In genomic region chr18:23890589-23890988, GRCh38 we compare ENCODE assay signal across 15 cellular contexts.
DNase-seq lines count a peak whose midpoint lies in the region; ATAC-seq and TF ChIP-seq lines count a peak whose summit lies in the region.
"Had no signal": no experiment of that assay in that cellular context is flagged by ENCODE, and none has a peak within 500 bp of the region (broad histone marks: within the 10 kb centered on the region; RNA-seq: fewer than 3 reads in every experiment).

No MANE protein-coding gene starts in this region.

- H3K79me2 ChIP-seq in osteoblast (ENCODE audit: insufficient read depth, low read length), result no peaks in the 10 kb centered on the region

- H3K4me3 ChIP-seq in AG09309 (ENCODE audit: control insufficient read depth, low read depth, low read length) (no peak overlapping the region), brain microvascular endothelial cell (ENCODE audit: low read depth, low read length) (no peak overlapping the region), osteoblast (ENCODE audit: insufficient read depth, low read length) (no peak overlapping the region)
- H3K4me3 ChIP-seq: coronary artery, lung, suprapubic skin had no signal

- no peaks in the 10 kb centered on the region for H4K20me1 ChIP-seq in osteoblast (ENCODE audit: insufficient read depth, low read length)

- no peaks in the 10 kb centered on the region for H3K27me3 ChIP-seq in brain microvascular endothelial cell (replicated peaks)
- H3K27me3 ChIP-seq in osteoblast (ENCODE audit: insufficient read depth, low read length), result no peaks in the 10 kb centered on the region
- H3K27me3 ChIP-seq: suprapubic skin had no signal

- no peak overlapping the region for H3K27ac ChIP-seq in brain microvascular endothelial cell
- no peak overlapping the region for H3K27ac ChIP-seq in osteoblast (ENCODE audit: low read depth, low read length)
- H3K27ac ChIP-seq: coronary artery, suprapubic skin had no signal

- H3K36me3 ChIP-seq in brain microvascular endothelial cell (replicated peaks) (no peaks in the 10 kb centered on the region), osteoblast (ENCODE audit: insufficient read depth, low read length) (no peaks in the 10 kb centered on the region)

- DNase-seq in AG09309 (ENCODE audit: low read depth) (peak; percentile 32), HT1080 (ENCODE audit: low read depth) (peak; percentile 66), brain microvascular endothelial cell (peak; percentile 20), iris pigment epithelial cell (ENCODE audit: low read depth) (peak; percentile 42), iPS-NIHi7 (ENCODE audit: extremely low spot score) (no peak), osteoblast (ENCODE audit: insufficient read length, low spot score, missing footprints) (no peak)
- DNase-seq in activated naive CD4-positive, alpha-beta T cell treated with anti-CD3 and anti-CD28 coated beads, Interleukin-2, amount 50 U/mL, for 16 hours, result no peak
- DNase-seq: activated T-cell treated with anti-CD3 and anti-CD28 coated beads, Interleukin-2, amount 50 U/mL, for 4 hours; Calu3; naive thymus-derived CD8-positive, alpha-beta T cell; NCI-H1417 treated with DMSO at 0.1 percent for 48 hours had no signal

- peaks cover 10% of the 10 kb centered on the region for H3K4me1 ChIP-seq in osteoblast (ENCODE audit: insufficient read depth, low read length)

- H3K4me2 ChIP-seq in osteoblast (ENCODE audit: insufficient read depth, low read length), result no peak overlapping the region

- in situ Hi-C loops in brain microvascular endothelial cell (cut with HindIII; ENCODE audit: low pct_ligation_motif_present, low sequenced_read_pairs), result no loop called here

- H3K9me3 ChIP-seq in osteoblast (ENCODE audit: low read depth, low read length), result no peaks in the 10 kb centered on the region
- H3K9me3 ChIP-seq: suprapubic skin had no signal

- no peak for ATAC-seq in GM21786 (IDR thresholded peaks at IDR 0.05; ENCODE audit: unreplicated experiment)
- ATAC-seq: activated T-cell treated with anti-CD3 and anti-CD28 coated beads, Interleukin-2, amount 50 U/mL, for 4 hours; naive thymus-derived CD8-positive, alpha-beta T cell had no signal

- TF ChIP-seq CTCF in AG09309 (IDR thresholded peaks at IDR 0.05; ENCODE audit: control insufficient read depth, insufficient read depth, low read depth, low read length, missing control alignments) (no peak), brain microvascular endothelial cell (IDR thresholded peaks at IDR 0.05; ENCODE audit: low read depth, low read length, missing control alignments) (no peak), osteoblast (IDR thresholded peaks at IDR 0.05; ENCODE audit: extremely low read depth, low read depth, low read length) (no peak)

- no peak overlapping the region for H2AFZ ChIP-seq in osteoblast (ENCODE audit: low read length)

Comparison
In these comparisons a context has a peak if more than half of its experiments do, and no peak if none do; other contexts are left out.
1. DNase-seq: peak in AG09309 (single experiment), HT1080 (single experiment), brain microvascular endothelial cell (single experiment) and iris pigment epithelial cell (single experiment); none in iPS-NIHi7 (single experiment), osteoblast (single experiment) and activated naive CD4-positive, alpha-beta T cell treated with anti-CD3 and anti-CD28 coated beads, Interleukin-2, amount 50 U/mL, for 16 hours (single experiment).